Comparison of ENCODE assay signal across 8 cellular contexts in the genomic region with DNA sequence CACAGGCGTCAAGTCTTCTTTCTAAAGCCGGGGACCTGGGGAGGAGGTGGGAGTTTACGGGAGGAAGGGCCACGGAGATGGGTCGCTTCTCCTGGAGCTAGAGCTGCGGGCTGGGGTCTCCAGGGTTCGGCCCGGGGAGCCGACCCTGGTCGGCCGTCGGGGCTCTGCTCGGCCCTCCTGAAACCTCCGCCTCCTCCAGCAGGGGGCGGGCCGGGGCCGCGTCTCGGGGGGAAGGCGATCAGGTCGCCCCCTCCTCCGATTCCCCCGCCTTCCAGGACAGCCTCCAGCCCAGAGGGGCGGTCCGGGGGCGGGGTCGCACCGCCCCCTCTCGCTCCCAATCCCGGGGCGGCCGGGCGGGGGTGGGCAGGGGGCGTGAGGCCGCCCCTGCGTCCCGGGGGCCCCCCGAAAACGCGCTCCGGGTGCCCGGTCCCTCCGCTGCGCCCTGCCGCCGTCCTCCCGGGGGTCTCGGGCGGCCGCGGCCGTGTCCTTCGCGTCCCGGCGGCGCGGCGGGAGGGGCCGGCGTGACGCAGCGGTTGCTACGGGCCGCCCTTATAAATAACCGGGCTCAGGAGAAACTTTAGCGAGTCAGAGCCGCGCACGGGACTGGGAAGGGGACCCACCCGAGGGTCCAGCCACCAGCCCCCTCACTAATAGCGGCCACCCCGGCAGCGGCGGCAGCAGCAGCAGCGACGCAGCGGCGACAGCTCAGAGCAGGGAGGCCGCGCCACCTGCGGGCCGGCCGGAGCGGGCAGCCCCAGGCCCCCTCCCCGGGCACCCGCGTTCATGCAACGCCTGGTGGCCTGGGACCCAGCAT. TPM values are rescaled to one million over a fixed set of nuclear protein-coding genes. Genes with fewer than 3 reads are reported as not detected.
DNase-seq lines count a peak whose midpoint lies in the region; ATAC-seq and TF ChIP-seq lines count a peak whose summit lies in the region.

A gene (plus strand): TSS at position 580 of the 814 bp plus-strand sequence. CDS start 204 bp downstream, at position 784.

- H3K27me3 ChIP-seq in CD4-positive, CD25-positive, alpha-beta regulatory T cell (ENCODE audit: control insufficient read depth, insufficient read depth, low read length) = peaks cover 3% of the 10 kb centered on the region
- H3K27me3 ChIP-seq in stomach = no peaks in the 10 kb centered on the region

- peak in 2 of 4 donors; percentile 64 to 94 for TF ChIP-seq POLR2A in stomach (IDR thresholded peaks at IDR 0.05)

- peak within 1 kb of the TSS; percentile 17 to 76 (median 36) for H3K27ac Mint-ChIP-seq in CD4-positive, CD25-positive, alpha-beta regulatory T cell
- H3K27ac Mint-ChIP-seq in nephron progenitor cell = no peak within 1 kb of the TSS

- H3K4me3 Mint-ChIP-seq in CD4-positive, CD25-positive, alpha-beta regulatory T cell = peak within 1 kb of the TSS; percentile 77 to 100 (median 84)
- H3K4me3 Mint-ChIP-seq in nephron progenitor cell = peak within 1 kb of the TSS; percentile 86

- peaks cover 11% of the 10 kb centered on the region for H3K27me3 Mint-ChIP-seq in CD4-positive, CD25-positive, alpha-beta regulatory T cell
- peaks cover 17% of the 10 kb centered on the region for H3K27me3 Mint-ChIP-seq in nephron progenitor cell (ENCODE audit: low read depth, poor library complexity)

- peak; percentile 75 to 77 (median 76) for DNase-seq in CD4-positive, CD25-positive, alpha-beta regulatory T cell
- DNase-seq in Jurkat, Clone E6-1 (ENCODE audit: low read depth, low spot score) = peak; percentile 73
- DNase-seq in SHP77 (lab: John Stamatoyannopoulos, UW) (peak; percentile 61 to 77), fibroblast of pulmonary artery (ENCODE audit: low read depth) (peak; percentile 93), nephron progenitor cell (peak; percentile 97), stomach (peak; percentile 94)
- DNase-seq in activated T-helper 9 cell treated with anti-CD3 and anti-CD28 coated beads, Interleukin-2, amount 50 U/mL, for 16 hours (ENCODE audit: low read depth) = peak; percentile 78

- TF ChIP-seq EP300 in stomach (IDR thresholded peaks at IDR 0.05) = no peak

- peaks cover 6 to 33% (median 22%) of the 10 kb centered on the region in 4 donors for H3K4me1 Mint-ChIP-seq in CD4-positive, CD25-positive, alpha-beta regulatory T cell
- H3K4me1 Mint-ChIP-seq in nephron progenitor cell = peaks cover 42% of the 10 kb centered on the region

- peaks cover 25% of the 10 kb centered on the region for H3K4me1 ChIP-seq in CD4-positive, CD25-positive, alpha-beta regulatory T cell (ENCODE audit: control insufficient read depth, insufficient read depth, low read length, poor library complexity, severe bottlenecking)
- H3K4me1 ChIP-seq in stomach = peaks cover 24 to 59% (median 47%) of the 10 kb centered on the region in 4 donors

- ATAC-seq in CD4-positive, CD25-positive, alpha-beta regulatory T cell (ENCODE audit: low read depth in 2 of 2) = peak; percentile 54 to 59
- ATAC-seq in GM19452 (IDR thresholded peaks at IDR 0.05; ENCODE audit: unreplicated experiment) = peak; percentile 43

- intact Hi-C loops in stomach (cut with DNase I; ENCODE audit: low total_unique reads) = no loop called here

- H3K36me3 Mint-ChIP-seq in CD4-positive, CD25-positive, alpha-beta regulatory T cell = no peaks in the 10 kb centered on the region
- H3K36me3 Mint-ChIP-seq in nephron progenitor cell (ENCODE audit: low read depth) = no peaks in the 10 kb centered on the region

- 0 to 1% (median 1%) methylated on average over 33 to 89 of the region's 89 CpGs; no CpG with 5 or more reads in 1 of the 5 donors for WGBS in stomach, 5 donors

- H3K36me3 ChIP-seq in CD4-positive, CD25-positive, alpha-beta regulatory T cell (ENCODE audit: control insufficient read depth, insufficient read depth, low read length) = no peaks in the 10 kb centered on the region
- peaks cover 9 to 26% (median 15%) of the 10 kb centered on the region in 4 donors for H3K36me3 ChIP-seq in stomach

- no peaks in the 10 kb centered on the region for H3K9me3 ChIP-seq in CD4-positive, CD25-positive, alpha-beta regulatory T cell (ENCODE audit: control insufficient read depth in 2 of 2, low read length in 2 of 2)
- no peaks in the 10 kb centered on the region for H3K9me3 ChIP-seq in stomach

- TF ChIP-seq CTCF in fibroblast of pulmonary artery (IDR thresholded peaks at IDR 0.05; ENCODE audit: low read length, missing control alignments) (peak; percentile 47), nephron progenitor cell (IDR thresholded peaks at IDR 0.05) (peak; percentile 76), stomach (IDR thresholded peaks at IDR 0.05) (peak in 5 of 7 experiments; percentile 60 to 87 (median 78))

- peak within 1 kb of the TSS; percentile 78 for H3K27ac ChIP-seq in CD4-positive, CD25-positive, alpha-beta regulatory T cell (ENCODE audit: insufficient read depth, low read length, poor library complexity, severe bottlenecking)
- peak within 1 kb of the TSS; percentile 97 to 99 (median 99) for H3K27ac ChIP-seq in stomach

- H3K4me3 ChIP-seq in CD4-positive, CD25-positive, alpha-beta regulatory T cell (ENCODE audit: low read depth, low read length) = peak within 1 kb of the TSS; percentile 55
- peak within 1 kb of the TSS; percentile 81 for H3K4me3 ChIP-seq in Jurkat, Clone E6-1 (ENCODE audit: low read length)
- H3K4me3 ChIP-seq in fibroblast of pulmonary artery (replicated peaks; ENCODE audit: low read depth, low read length) (peak within 1 kb of the TSS; percentile 100), stomach (peak within 1 kb of the TSS; percentile 90 to 97 (median 92))

- H3K9me3 Mint-ChIP-seq in CD4-positive, CD25-positive, alpha-beta regulatory T cell = peaks cover 0 to 2% (median 0%) of the 10 kb centered on the region in 7 donors
- no peaks in the 10 kb centered on the region for H3K9me3 Mint-ChIP-seq in nephron progenitor cell

RNA-seq across cellular contexts. Expression of the gene that starts here (rescaled TPM):
- 17.3 TPM for total RNA-seq in CD4-positive, CD25-positive, alpha-beta regulatory T cell
- polyA plus RNA-seq in CD4-positive, CD25-positive, alpha-beta regulatory T cell = 10 to 100 TPM; 12.3 to 12.9 (median 12.6) TPM
- 7.5 TPM for polyA plus RNA-seq in Jurkat, Clone E6-1 (2012; ENCODE audit: insufficient read depth, insufficient read length)
- total RNA-seq in stomach = 100 to 1,000 TPM in 2 of 5 donors, 10 to 100 TPM in 3; 21.1 to 200 (median 37.1) TPM
- polyA plus RNA-seq in stomach = 10 to 100 TPM; 24.5 to 41.5 (median 30.2) TPM

Comparison
In these comparisons a context has a peak if more than half of its experiments do, and no peak if none do; other contexts are left out.
1. Peak in every context shown above with its lines: DNase-seq, ATAC-seq, H3K4me3 ChIP-seq and H3K27ac ChIP-seq.